8 cellular contexts compared by ENCODE assay signal in the genomic region with DNA sequence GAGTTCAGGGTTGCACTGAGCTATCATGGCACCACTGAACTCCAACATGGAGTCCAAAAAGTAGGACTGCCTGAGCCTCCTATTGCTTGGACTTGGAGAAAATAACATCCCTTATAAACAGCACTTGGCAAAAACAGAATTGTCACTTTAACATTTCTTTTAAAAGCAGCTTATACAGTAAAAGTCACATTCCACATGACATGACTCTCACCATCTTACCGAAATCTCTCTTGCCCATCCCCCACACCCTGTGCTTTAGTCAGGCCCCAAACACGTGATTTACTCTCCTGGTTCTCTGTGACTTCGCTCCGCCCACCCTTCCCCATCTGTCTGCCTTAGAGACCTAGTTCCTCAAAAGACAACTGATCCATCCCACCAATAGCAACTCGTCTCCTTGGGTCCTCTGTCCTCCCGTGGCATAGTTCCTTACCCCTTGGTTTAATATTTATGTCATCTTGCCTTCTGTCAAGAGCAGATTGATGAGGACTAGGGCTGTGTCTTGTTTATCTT.
DNase-seq lines count a peak whose midpoint lies in the region.

No MANE protein-coding gene starts in this region.

- DNase-seq in AG20443 (ENCODE audit: low spot score): peak; percentile 27
- peak; percentile 97 to 99 for DNase-seq in Kasumi-1 (lab: John Stamatoyannopoulos, UW)
- peak; percentile 65 for DNase-seq in activated T-cell treated with anti-CD3 and anti-CD28 coated beads, Interleukin-2, amount 50 U/mL, for 48 hours
- peak; percentile 45 for DNase-seq in inferior parietal cortex (ENCODE audit: extremely low spot score)
- peak; percentile 5 for DNase-seq in stimulated activated CD8-positive, alpha-beta memory T cell treated with anti-CD3 and anti-CD28 coated beads, Interleukin-7, amount 100 ng/mL, for 24 hours (ENCODE audit: low read depth)
- no peak for DNase-seq in NCI-H69 (lab: John Stamatoyannopoulos, UW)
- DNase-seq in DMS114 treated with DMSO at 0.1 percent for 48 hours (lab: John Stamatoyannopoulos, UW; ENCODE audit: unreplicated experiment): no peak
- no peak for DNase-seq in NCI-H526 treated with DMSO at 0.1 percent for 48 hours (lab: John Stamatoyannopoulos, UW)

Comparison
In these comparisons a context has a peak if more than half of its experiments do, and no peak if none do; other contexts are left out.
1. DNase-seq: peak in AG20443 (single experiment), Kasumi-1 (2 of 2), activated T-cell treated with anti-CD3 and anti-CD28 coated beads, Interleukin-2, amount 50 U/mL, for 48 hours (2 of 2), inferior parietal cortex (single experiment) and stimulated activated CD8-positive, alpha-beta memory T cell treated with anti-CD3 and anti-CD28 coated beads, Interleukin-7, amount 100 ng/mL, for 24 hours (single experiment); none in NCI-H69 (single experiment), DMS114 treated with DMSO at 0.1 percent for 48 hours (single experiment) and NCI-H526 treated with DMSO at 0.1 percent for 48 hours (single experiment).